ENCODE assay signal across 1 cellular context in genomic region chrX:134006484-134007161, GRCh38.
TF ChIP-seq lines count a peak whose summit lies in the region.

No MANE protein-coding gene starts in this region.

TF ChIP-seq in HepG2, 621 proteins besides CTCF, POLR2A, EP300 and RAD21 (continued from another document and continues in another):
- TF ChIP-seq ZNF646 (CRISPR knock-in tag; IDR thresholded peaks at IDR 0.05) (no peak), ZNF768 (CRISPR knock-in tag; IDR thresholded peaks at IDR 0.05) (no peak), ZNF367 (CRISPR knock-in tag; IDR thresholded peaks at IDR 0.05; ENCODE audit: borderline replicate concordance) (no peak), GABPA (IDR thresholded peaks at IDR 0.05; ENCODE audit: low read depth, low read length) (no peak), GABPA (CRISPR knock-in tag; IDR thresholded peaks at IDR 0.05; ENCODE audit: low read depth) (0 out of 2 replicates have a peak, but pooled peaks have one; percentile 13), CREB1 (IDR thresholded peaks at IDR 0.05) (no peak), CREB1 (CRISPR knock-in tag; IDR thresholded peaks at IDR 0.05) (peak; percentile 38; the same call in 1 of the 2 replicates), ZNF570 (CRISPR knock-in tag; IDR thresholded peaks at IDR 0.05; ENCODE audit: borderline replicate concordance) (no peak), ZNF773 (CRISPR knock-in tag; IDR thresholded peaks at IDR 0.05; ENCODE audit: borderline replicate concordance) (no peak), TBX2 (CRISPR knock-in tag; IDR thresholded peaks at IDR 0.05; ENCODE audit: borderline replicate concordance) (peak; percentile 55; the same call in 1 of the 2 replicates), ZNF605 (CRISPR knock-in tag; IDR thresholded peaks at IDR 0.05) (no peak), MXD3 (CRISPR knock-in tag; IDR thresholded peaks at IDR 0.05) (no peak), ZGPAT (CRISPR knock-in tag; IDR thresholded peaks at IDR 0.05) (peak; percentile 59; the same call in 1 of the 2 replicates), DRAP1 (CRISPR knock-in tag; IDR thresholded peaks at IDR 0.05) (0 out of 2 replicates have a peak, but pooled peaks have one; percentile 15), CSRNP1 (CRISPR knock-in tag; IDR thresholded peaks at IDR 0.05) (no peak), HOXA3 (CRISPR knock-in tag; IDR thresholded peaks at IDR 0.05) (0 out of 2 replicates have a peak, but pooled peaks have one; percentile 39), ATAD3A (CRISPR knock-in tag; IDR thresholded peaks at IDR 0.05) (no peak), ZNF609 (CRISPR knock-in tag; IDR thresholded peaks at IDR 0.05; ENCODE audit: borderline replicate concordance) (peak; percentile 81; the same call in 1 of the 2 replicates), KLF11 (CRISPR knock-in tag; IDR thresholded peaks at IDR 0.05) (no peak), FOXA3 (CRISPR knock-in tag; IDR thresholded peaks at IDR 0.05) (peak; percentile 93), HNF4G (IDR thresholded peaks at IDR 0.05; ENCODE audit: borderline replicate concordance, low read depth, low read length) (peak; percentile 84), HNF4G (CRISPR knock-in tag; IDR thresholded peaks at IDR 0.05; ENCODE audit: borderline replicate concordance, low read depth) (peak; percentile 62; the same call in 1 of the 2 replicates), MLX (CRISPR knock-in tag; IDR thresholded peaks at IDR 0.05) (0 out of 2 replicates have a peak, but pooled peaks have one; percentile 61), PITX1 (CRISPR knock-in tag; IDR thresholded peaks at IDR 0.05) (peak; percentile 68), GATA4 (IDR thresholded peaks at IDR 0.05; ENCODE audit: borderline replicate concordance, low read depth) (peak; percentile 94; the same call in 1 of the 2 replicates), ZFAT (CRISPR knock-in tag; conservative IDR thresholded peaks at IDR 0.05) (no peak), TARDBP (CRISPR knock-in tag; IDR thresholded peaks at IDR 0.05) (peak; percentile 65; the same call in 1 of the 2 replicates), SKI (IDR thresholded peaks at IDR 0.05; ENCODE audit: partially characterized antibody) (peak; percentile 20), ZBTB42 (CRISPR knock-in tag; IDR thresholded peaks at IDR 0.05) (no peak), KDM1A (CRISPR knock-in tag; IDR thresholded peaks at IDR 0.05) (0 out of 2 replicates have a peak, but pooled peaks have one; percentile 19), SOX13 (IDR thresholded peaks at IDR 0.05) (0 out of 2 replicates have a peak, but pooled peaks have one; percentile 43), SOX13 (CRISPR knock-in tag; conservative IDR thresholded peaks at IDR 0.05 in 1 of 2, IDR thresholded peaks at IDR 0.05 in 1 of 2) (peak in 1 of 2 experiments; percentile 81; a peak in 2 of 4 replicates), ELF3 (CRISPR knock-in tag; IDR thresholded peaks at IDR 0.05) (0 out of 2 replicates have a peak, but pooled peaks have one; percentile 42), PHF8 (CRISPR knock-in tag; IDR thresholded peaks at IDR 0.05) (no peak), HDAC1 (CRISPR knock-in tag; IDR thresholded peaks at IDR 0.05) (peak; percentile 56), NR2F2 (IDR thresholded peaks at IDR 0.05; ENCODE audit: borderline replicate concordance, low read depth) (peak; percentile 84; the same call in 1 of the 2 replicates), MXI1 (IDR thresholded peaks at IDR 0.05; ENCODE audit: borderline replicate concordance, low read depth, low read length) (no peak), RNF2 (conservative IDR thresholded peaks at IDR 0.05; ENCODE audit: low read depth) (no peak), ZNF580 (CRISPR knock-in tag; IDR thresholded peaks at IDR 0.05; ENCODE audit: borderline replicate concordance, low read depth) (no peak), ZNF7 (CRISPR knock-in tag; IDR thresholded peaks at IDR 0.05) (no peak), CEBPB (IDR thresholded peaks at IDR 0.05; ENCODE audit: borderline replicate concordance, low read depth, low read length) (peak; percentile 69; the same call in 1 of the 2 replicates)
